ENCODE assay signal across 18 cellular contexts in genomic region chr1:108583757-108584156, GRCh38. TPM values are rescaled to one million over a fixed set of nuclear protein-coding genes. Genes with fewer than 3 reads are reported as not detected.
DNase-seq lines count a peak whose midpoint lies in the region; ATAC-seq and TF ChIP-seq lines count a peak whose summit lies in the region.
"Had no signal": no experiment of that assay in that cellular context is flagged by ENCODE, and none has a peak within 500 bp of the region (broad histone marks: within the 10 kb centered on the region; RNA-seq: fewer than 3 reads in every experiment).

No MANE protein-coding gene starts in this region.

- H3K4me3 ChIP-seq in PC-9, result no peak overlapping the region
- no peak overlapping the region for H3K4me3 ChIP-seq in fibroblast of villous mesenchyme (ENCODE audit: low read depth, low read length)
- H3K4me3 ChIP-seq in CD4-positive, alpha-beta memory T cell (ENCODE audit: low read length in 2 of 2), result no peak overlapping the region
- H3K4me3 ChIP-seq: breast epithelium, lower lobe of right lung had no signal

- ATAC-seq in stimulated activated memory B cell treated with anti-CD40 and anti-IgM and Interleukin-4, amounts not matched to agents 10 μg/mL and 1 μg/mL and 100 μg/mL, for 72 hours, result no peak
- no peak for ATAC-seq in GM18498 (IDR thresholded peaks at IDR 0.05; ENCODE audit: unreplicated experiment)

- no peak overlapping the region for H2AFZ ChIP-seq in PC-9

- H3K4me2 ChIP-seq in PC-9, result peak overlapping the region; percentile 44
- H3K4me2 ChIP-seq: KMS-11 had no signal

- H3K27me3 ChIP-seq in PC-9 (ENCODE audit: insufficient read depth, low read depth), result no peaks in the 10 kb centered on the region
- no peaks in the 10 kb centered on the region for H3K27me3 ChIP-seq in CD4-positive, alpha-beta memory T cell (ENCODE audit: insufficient read depth, low read length)
- H3K27me3 ChIP-seq: breast epithelium had no signal

- CTCF ChIA-PET in PC-9 (lab: Charles Lee), result no interaction called here
- CTCF ChIA-PET in CD4-positive, alpha-beta memory T cell (lab: Charles Lee; ENCODE audit: partially characterized antibody), result interaction anchor here (1.8 to 2.1 kb wide), 2 partner anchors 13 to 23 kb away, joined by 4 to 5 read pairs; no protein-coding TSS in a partner anchor

- peaks cover 16% of the 10 kb centered on the region for H3K4me1 ChIP-seq in PC-9 (replicated peaks; ENCODE audit: insufficient read depth)
- H3K4me1 ChIP-seq in CD4-positive, alpha-beta memory T cell (ENCODE audit: insufficient read depth, low read length), result peaks cover 20% of the 10 kb centered on the region

- H3F3A ChIP-seq in PC-9 (ENCODE audit: insufficient read depth, low read depth), result 0 out of 2 replicates have a peak, but pooled peaks cover 7% of the 10 kb centered on the region

- H3K36me3 ChIP-seq in PC-9 (ENCODE audit: low read depth), result no peaks in the 10 kb centered on the region
- no peaks in the 10 kb centered on the region for H3K36me3 ChIP-seq in CD4-positive, alpha-beta memory T cell (ENCODE audit: insufficient read depth, low read length)
- H3K36me3 ChIP-seq: breast epithelium, lower lobe of right lung had no signal

- H4K20me1 ChIP-seq in PC-9 (ENCODE audit: insufficient read depth), result no peaks in the 10 kb centered on the region

- DNase-seq in NCI-H510A treated with DMSO at 0.1 percent for 48 hours (lab: John Stamatoyannopoulos, UW) (peak; percentile 48), NCI-H510A (lab: John Stamatoyannopoulos, UW) (no peak), PC-9 (no peak), fibroblast of villous mesenchyme (ENCODE audit: low read depth) (peak; percentile 28), T1000 (lab: John Stamatoyannopoulos, UW) (no peak)
- DNase-seq in CD4-positive, alpha-beta memory T cell, result no peak
- DNase-seq: activated CD4-positive, alpha-beta T cell treated with anti-CD3 and anti-CD28 coated beads, Interleukin-2, amount 50 U/mL, for 48 hours; activated effector memory CD4-positive, alpha-beta T cell treated with anti-CD3 and anti-CD28 coated beads, Interleukin-2, amount 50 U/mL, for 16 hours; DND-41; lower lobe of right lung; NCI-H2029; stimulated activated CD4-positive, alpha-beta T cell treated with anti-CD3 and anti-CD28 coated beads, Interleukin-12 subunit alpha, Interleukin-12 subunit beta, amount 100 ng/mL, for 4 hours had no signal

- no TSS peak for BruUV-seq in PC-9 (replicated peaks; lab: Mats Ljungman, UMichigan)

- H3K27me3 Mint-ChIP-seq in stimulated activated memory B cell treated with anti-CD40 and anti-IgM and Interleukin-4, amounts not matched to agents 10 μg/mL and 1 μg/mL and 100 μg/mL, for 72 hours, result no peaks in the 10 kb centered on the region
- H3K27me3 Mint-ChIP-seq in CD4-positive, alpha-beta memory T cell, result no peaks in the 10 kb centered on the region

- no peaks in the 10 kb centered on the region for H3K79me2 ChIP-seq in PC-9 (ENCODE audit: low read depth)

- peaks cover 39% of the 10 kb centered on the region for H3K4me1 Mint-ChIP-seq in stimulated activated memory B cell treated with anti-CD40 and anti-IgM and Interleukin-4, amounts not matched to agents 10 μg/mL and 1 μg/mL and 100 μg/mL, for 72 hours
- peaks cover 23 to 36% (median 30%) of the 10 kb centered on the region in 4 donors for H3K4me1 Mint-ChIP-seq in CD4-positive, alpha-beta memory T cell

- peak overlapping the region; percentile 33 for H3K27ac ChIP-seq in PC-9
- no peak overlapping the region for H3K27ac ChIP-seq in CD4-positive, alpha-beta memory T cell (ENCODE audit: low read depth, low read length)
- H3K27ac ChIP-seq: epithelial cell of prostate, KMS-11, lower lobe of right lung had no signal

- H3K9me2 ChIP-seq in PC-9 (ENCODE audit: insufficient read depth), result no peaks in the 10 kb centered on the region

- TF ChIP-seq CTCF in PC-9 (conservative IDR thresholded peaks at IDR 0.05) (no peak), fibroblast of villous mesenchyme (IDR thresholded peaks at IDR 0.05; ENCODE audit: insufficient read depth, low read depth, low read length) (no peak)

- peaks cover 8% of the 10 kb centered on the region for H3K9me3 Mint-ChIP-seq in stimulated activated memory B cell treated with anti-CD40 and anti-IgM and Interleukin-4, amounts not matched to agents 10 μg/mL and 1 μg/mL and 100 μg/mL, for 72 hours
- peaks cover 4 to 17% (median 9%) of the 10 kb centered on the region in 8 donors for H3K9me3 Mint-ChIP-seq in CD4-positive, alpha-beta memory T cell

- intact Hi-C loops in PC-9 (cut with micrococcal nuclease; ENCODE audit: unreplicated experiment), result no loop called here
- intact Hi-C loops in CD4-positive, alpha-beta memory T cell (cut with micrococcal nuclease), result no loop called here

- POLR2A ChIA-PET in PC-9 (lab: Charles Lee; ENCODE audit: unreplicated experiment), result no interaction called here
- POLR2A ChIA-PET in CD4-positive, alpha-beta memory T cell (lab: Charles Lee; ENCODE audit: partially characterized antibody), result interaction anchor here (1.4 kb wide), 1 partner anchor 23 kb away, joined by 4 read pairs; no protein-coding TSS in a partner anchor

- H3K27ac Mint-ChIP-seq in stimulated activated memory B cell treated with anti-CD40 and anti-IgM and Interleukin-4, amounts not matched to agents 10 μg/mL and 1 μg/mL and 100 μg/mL, for 72 hours, result peak overlapping the region; percentile 34
- H3K27ac Mint-ChIP-seq in CD4-positive, alpha-beta memory T cell, result peak overlapping the region in 3 of 7 donors; percentile 5 to 6 (median 5)
- H3K27ac Mint-ChIP-seq: T-helper 1 cell treated with Interleukin-12 subunit alpha and Interleukin-12 subunit beta and Interleukin-4 antibody, amounts not matched to agents 30 μg/mL and 1 μg/mL, for 36 hours had no signal

- H3K36me3 Mint-ChIP-seq in stimulated activated memory B cell treated with anti-CD40 and anti-IgM and Interleukin-4, amounts not matched to agents 10 μg/mL and 1 μg/mL and 100 μg/mL, for 72 hours, result peaks cover under 1% of the 10 kb centered on the region
- peaks cover 8 to 9% of the 10 kb centered on the region in 2 donors for H3K36me3 Mint-ChIP-seq in CD4-positive, alpha-beta memory T cell

- peak overlapping the region; percentile 10 for H3K4me3 Mint-ChIP-seq in stimulated activated memory B cell treated with anti-CD40 and anti-IgM and Interleukin-4, amounts not matched to agents 10 μg/mL and 1 μg/mL and 100 μg/mL, for 72 hours
- H3K4me3 Mint-ChIP-seq in CD4-positive, alpha-beta memory T cell, result no peak overlapping the region
- H3K4me3 Mint-ChIP-seq: T-helper 1 cell treated with Interleukin-12 subunit alpha and Interleukin-12 subunit beta and Interleukin-4 antibody, amounts not matched to agents 30 μg/mL and 1 μg/mL, for 36 hours had no signal

- H3K9me3 ChIP-seq in PC-9 (ENCODE audit: insufficient read depth, low read depth), result peaks cover 15% of the 10 kb centered on the region
- H3K9me3 ChIP-seq in CD4-positive, alpha-beta memory T cell (ENCODE audit: control insufficient read depth in 1 of 2, low read length in 2 of 2), result no peaks in the 10 kb centered on the region

RNA-seq across cellular contexts. Expression of gene EEIG2, which starts 23.9 kb away (rescaled TPM):
- 31.6 and 31.9 TPM in 2 replicates for total RNA-seq in PC-9 (2021)
- 13.5 and 23.7 TPM in 2 replicates for total RNA-seq in fibroblast of villous mesenchyme
- 10 to 100 TPM in 1 of 2 experiments, 1 to 10 TPM in 1; 9.2 to 10.7 TPM for total RNA-seq in CD4-positive, alpha-beta memory T cell
- polyA plus RNA-seq in CD4-positive, alpha-beta memory T cell, result 1 to 10 TPM in 1 of 2 donors, under 1 TPM in 1; 0.33 to 1.3 TPM

Comparison
In these comparisons a context has a peak if more than half of its experiments do, and no peak if none do; other contexts are left out.
1. DNase-seq: peak in NCI-H510A treated with DMSO at 0.1 percent for 48 hours (single experiment) and fibroblast of villous mesenchyme (single experiment); none in NCI-H510A (single experiment), PC-9 (0 of 2), CD4-positive, alpha-beta memory T cell (0 of 5) and T1000 (single experiment).